In genomic region chr1:47436304-47436978, GRCh38 we compare ENCODE assay signal across 8 cellular contexts.
DNase-seq lines count a peak whose midpoint lies in the region; ATAC-seq lines count a peak whose summit lies in the region.

No MANE protein-coding gene starts in this region.

- ATAC-seq in GM19043 (IDR thresholded peaks at IDR 0.05; ENCODE audit: low read depth, unreplicated experiment) (peak; percentile 41), HG03378 (IDR thresholded peaks at IDR 0.05; ENCODE audit: unreplicated experiment) (peak; percentile 45)

- peak; percentile 53 for DNase-seq in Ammon's horn (ENCODE audit: low spot score)
- DNase-seq in NCI-H526 treated with DMSO at 0.1 percent for 48 hours (lab: John Stamatoyannopoulos, UW), result peak; percentile 34
- DNase-seq in activated CD4-positive, alpha-beta T cell treated with anti-CD3 and anti-CD28 coated beads, Interleukin-2, amount 50 U/mL, for 4 hours, result peak; percentile 64 to 68
- DNase-seq in effector CD8-positive, alpha-beta T cell (lab: John Stamatoyannopoulos, UW), result peak; percentile 40
- DNase-seq in midbrain (lab: John Stamatoyannopoulos, UW), result peak; percentile 42
- peak; percentile 74 to 77 for DNase-seq in stimulated activated CD8-positive, alpha-beta memory T cell treated with anti-CD3 and anti-CD28 coated beads, Interleukin-2, amount 100 ng/mL, for 48 hours (ENCODE audit: low read depth in 2 of 2)

Comparison
In these comparisons a context has a peak if more than half of its experiments do, and no peak if none do; other contexts are left out.
1. Peak in every context shown above with its lines: DNase-seq and ATAC-seq.